Comparison of ENCODE assay signal across 28 cellular contexts in genomic region chr9:14006586-14007198, GRCh38.
"Had no signal": no experiment of that assay in that cellular context is flagged by ENCODE, and none has a peak within 500 bp of the region (broad histone marks: within the 10 kb centered on the region; RNA-seq: fewer than 3 reads in every experiment).

No MANE protein-coding gene starts in this region.

- ATAC-seq: activated CD8-positive, alpha-beta T cell treated with anti-CD3 and anti-CD28 coated beads for 36 hours; left cardiac atrium; left ventricle myocardium superior; pancreas; psoas muscle; stimulated activated memory B cell treated with anti-CD40 and anti-IgM and Interleukin-4, amounts not matched to agents 10 μg/mL and 1 μg/mL and 100 μg/mL, for 72 hours; stimulated activated naive CD8-positive, alpha-beta T cell treated with anti-CD3 and anti-CD28 coated beads, Interleukin-15, amount 100 ng/mL, for 72 hours had no signal

- H3K36me3 ChIP-seq: esophagus squamous epithelium, pancreas, right atrium auricular region, tibial artery, WERI-Rb-1 had no signal

- H3K9me3 ChIP-seq: esophagus squamous epithelium, pancreas, psoas muscle, right atrium auricular region, tibial artery had no signal

- H3K27ac Mint-ChIP-seq: activated CD4-positive, alpha-beta T cell treated with anti-CD3 and anti-CD28 coated beads, Interleukin-2, amount 10 ng/mL, durations not matched to agents 7 days and 5 days; activated CD8-positive, alpha-beta T cell treated with anti-CD3 and anti-CD28 coated beads for 36 hours; activated naive CD8-positive, alpha-beta T cell; nephron; stimulated activated memory B cell treated with anti-CD40 and anti-IgM and Interleukin-4, amounts not matched to agents 10 μg/mL and 1 μg/mL and 100 μg/mL, for 72 hours; stimulated activated naive CD8-positive, alpha-beta T cell treated with anti-CD3 and anti-CD28 coated beads, Interleukin-15, amount 100 ng/mL, for 72 hours; T-helper 1 cell treated with Interleukin-12 subunit alpha and Interleukin-12 subunit beta and Interleukin-4 antibody, amounts not matched to agents 30 μg/mL and 1 μg/mL, for 36 hours had no signal

- H3K36me3 Mint-ChIP-seq: activated naive CD8-positive, alpha-beta T cell; stimulated activated memory B cell treated with anti-CD40 and anti-IgM and Interleukin-4, amounts not matched to agents 10 μg/mL and 1 μg/mL and 100 μg/mL, for 72 hours had no signal

- H3K4me3 ChIP-seq: esophagus squamous epithelium, pancreas, psoas muscle, right atrium auricular region, smooth muscle cell, tibial artery had no signal

- H3K4me2 ChIP-seq: smooth muscle cell had no signal

- H3K27me3 Mint-ChIP-seq: activated CD4-positive, alpha-beta T cell treated with anti-CD3 and anti-CD28 coated beads, Interleukin-2, amount 10 ng/mL, durations not matched to agents 7 days and 5 days; activated CD8-positive, alpha-beta T cell treated with anti-CD3 and anti-CD28 coated beads for 36 hours; activated naive CD8-positive, alpha-beta T cell; stimulated activated memory B cell treated with anti-CD40 and anti-IgM and Interleukin-4, amounts not matched to agents 10 μg/mL and 1 μg/mL and 100 μg/mL, for 72 hours; stimulated activated naive CD8-positive, alpha-beta T cell treated with anti-CD3 and anti-CD28 coated beads, Interleukin-15, amount 100 ng/mL, for 72 hours had no signal

- H3K27me3 ChIP-seq: esophagus squamous epithelium, pancreas, right atrium auricular region, tibial artery had no signal

- DNase-seq: activated CD4-positive, alpha-beta T cell treated with anti-CD3 and anti-CD28 coated beads, Interleukin-2, amount 10 ng/mL, durations not matched to agents 7 days and 5 days; activated CD4-positive, CD25-positive, alpha-beta regulatory T cell treated with anti-CD3 and anti-CD28 coated beads, Interleukin-2, amount 50 U/mL, for 72 hours; activated CD8-positive, alpha-beta T cell treated with anti-CD3 and anti-CD28 coated beads for 36 hours; activated naive CD4-positive, alpha-beta T cell; activated T-cell treated with anti-CD3 and anti-CD28 coated beads, Interleukin-2, amount 50 U/mL, for 48 hours; esophagus squamous epithelium; foreskin melanocyte; glutamatergic neuron; islet precursor cell; left cardiac atrium; left ventricle myocardium superior; psoas muscle; stimulated activated CD4-positive, alpha-beta T cell treated with anti-CD3 and anti-CD28 coated beads, Interleukin-1b, Interleukin-23, amount 100 ng/mL, for 48 hours; stimulated activated CD4-positive, alpha-beta T cell treated with anti-CD3 and anti-CD28 coated beads, Interleukin-4, amount 100 ng/mL, for 4 hours; stimulated activated CD8-positive, alpha-beta memory T cell treated with anti-CD3 and anti-CD28 coated beads, Interleukin-4, amount 100 ng/mL, for 48 hours; stimulated activated naive CD8-positive, alpha-beta T cell treated with anti-CD3 and anti-CD28 coated beads, Interleukin-15, amount 100 ng/mL, for 72 hours; substantia nigra; SW 1271; T-helper 9 cell; tibial artery; WERI-Rb-1 had no signal

- H3K4me3 Mint-ChIP-seq: activated CD4-positive, alpha-beta T cell treated with anti-CD3 and anti-CD28 coated beads, Interleukin-2, amount 10 ng/mL, durations not matched to agents 7 days and 5 days; activated CD8-positive, alpha-beta T cell treated with anti-CD3 and anti-CD28 coated beads for 36 hours; activated naive CD8-positive, alpha-beta T cell; nephron; stimulated activated memory B cell treated with anti-CD40 and anti-IgM and Interleukin-4, amounts not matched to agents 10 μg/mL and 1 μg/mL and 100 μg/mL, for 72 hours; stimulated activated naive CD8-positive, alpha-beta T cell treated with anti-CD3 and anti-CD28 coated beads, Interleukin-15, amount 100 ng/mL, for 72 hours; T-helper 1 cell treated with Interleukin-12 subunit alpha and Interleukin-12 subunit beta and Interleukin-4 antibody, amounts not matched to agents 30 μg/mL and 1 μg/mL, for 36 hours had no signal

- H3K27ac ChIP-seq: esophagus squamous epithelium, pancreas, psoas muscle, right atrium auricular region, tibial artery, WERI-Rb-1 had no signal

- H3K4me1 ChIP-seq: esophagus squamous epithelium had no signal

- H3K4me1 Mint-ChIP-seq: activated CD4-positive, alpha-beta T cell treated with anti-CD3 and anti-CD28 coated beads, Interleukin-2, amount 10 ng/mL, durations not matched to agents 7 days and 5 days; nephron; stimulated activated memory B cell treated with anti-CD40 and anti-IgM and Interleukin-4, amounts not matched to agents 10 μg/mL and 1 μg/mL and 100 μg/mL, for 72 hours; stimulated activated naive CD8-positive, alpha-beta T cell treated with anti-CD3 and anti-CD28 coated beads, Interleukin-15, amount 100 ng/mL, for 72 hours had no signal
